ENCODE assay signal across 21 cellular contexts in genomic region chr6:85114583-85114939, GRCh38.
A peak's percentile ranks its signal among the peaks of the same experiment; 100 is the strongest.
DNase-seq lines count a peak whose midpoint lies in the region; ATAC-seq and TF ChIP-seq lines count a peak whose summit lies in the region.
"Had no signal": no experiment of that assay in that cellular context is flagged by ENCODE, and none has a peak within 500 bp of the region (broad histone marks: within the 10 kb centered on the region; RNA-seq: fewer than 3 reads in every experiment).

No MANE protein-coding gene starts in this region.

- H3K4me3 Mint-ChIP-seq in nephron = peak overlapping the region; percentile 7 to 70 (median 63)
- H3K4me3 Mint-ChIP-seq: activated naive CD4-positive, alpha-beta T cell treated with anti-CD3 and anti-CD28 coated beads, Interleukin-2, amount 10 ng/mL, durations not matched to agents 7 days and 5 days; stimulated activated naive CD8-positive, alpha-beta T cell treated with anti-CD3 and anti-CD28 coated beads, Interleukin-15, Interleukin-2, amounts not matched to agents 100 ng/mL and 50 ng/mL, for 24 hours had no signal

- intact Hi-C loops in left cardiac atrium (cut with DNase I) (no loop called here), Right ventricle myocardium inferior (cut with DNase I) (no loop called here), vagina (cut with DNase I) (no loop called here)

- ATAC-seq in left cardiac atrium (peak; percentile 7 to 36), Right ventricle myocardium inferior (no peak), thoracic aorta (ENCODE audit: insufficient number of reproducible peaks, low FRiP score, low read depth) (no peak)
- ATAC-seq: activated CD4-positive, CD25-positive, alpha-beta regulatory T cell treated with anti-CD3 and anti-CD28 coated beads, Interleukin-2, amount 50 U/mL, for 24 hours had no signal

- H3K9me3 ChIP-seq in thoracic aorta (no peaks in the 10 kb centered on the region), vagina (no peaks in the 10 kb centered on the region)
- H3K9me3 ChIP-seq: ovary had no signal

- H3K9me3 Mint-ChIP-seq in nephron = no peaks in the 10 kb centered on the region
- H3K9me3 Mint-ChIP-seq: activated naive CD4-positive, alpha-beta T cell treated with anti-CD3 and anti-CD28 coated beads, Interleukin-2, amount 10 ng/mL, durations not matched to agents 7 days and 5 days; stimulated activated naive CD8-positive, alpha-beta T cell treated with anti-CD3 and anti-CD28 coated beads, Interleukin-15, Interleukin-2, amounts not matched to agents 100 ng/mL and 50 ng/mL, for 24 hours had no signal

- H3K27ac ChIP-seq in coronary artery (no peak overlapping the region), thoracic aorta (no peak overlapping the region), vagina (no peak overlapping the region)
- H3K27ac ChIP-seq: C4-2B, ovary, skin epidermis had no signal

- peak overlapping the region; percentile 60 for H3K4me3 ChIP-seq in coronary artery
- peak overlapping the region; percentile 61 for H3K4me3 ChIP-seq in thoracic aorta
- H3K4me3 ChIP-seq in vagina = peak overlapping the region in 1 of 2 donors; percentile 1
- H3K4me3 ChIP-seq: ovary had no signal

- peaks cover 2% of the 10 kb centered on the region for H3K27me3 Mint-ChIP-seq in nephron (ENCODE audit: low read depth)
- H3K27me3 Mint-ChIP-seq: activated naive CD4-positive, alpha-beta T cell treated with anti-CD3 and anti-CD28 coated beads, Interleukin-2, amount 10 ng/mL, durations not matched to agents 7 days and 5 days; stimulated activated naive CD8-positive, alpha-beta T cell treated with anti-CD3 and anti-CD28 coated beads, Interleukin-15, Interleukin-2, amounts not matched to agents 100 ng/mL and 50 ng/mL, for 24 hours had no signal

- H3K4me1 ChIP-seq in thoracic aorta (ENCODE audit: control insufficient read depth in 1 of 2, low read depth in 2 of 2) (peaks cover 0 to 18% of the 10 kb centered on the region in 2 donors), vagina (peaks cover 9% of the 10 kb centered on the region)

- TF ChIP-seq CTCF in coronary artery (IDR thresholded peaks at IDR 0.05) = no peak
- TF ChIP-seq CTCF in nephron (IDR thresholded peaks at IDR 0.05; ENCODE audit: unreplicated experiment in 3 of 3) = no peak
- TF ChIP-seq CTCF in thoracic aorta (IDR thresholded peaks at IDR 0.05) = no peak
- no peak for TF ChIP-seq CTCF in vagina (IDR thresholded peaks at IDR 0.05)

- no peak for DNase-seq in left cardiac atrium
- DNase-seq in Right ventricle myocardium inferior (ENCODE audit: missing footprints) = no peak
- no peak for DNase-seq in coronary artery (ENCODE audit: low spot score)
- DNase-seq in thoracic aorta (ENCODE audit: low spot score) = no peak
- no peak for DNase-seq in NCI-H748 treated with DMSO at 0.1 percent for 48 hours (lab: John Stamatoyannopoulos, UW)
- no peak for DNase-seq in NCI-H748 (lab: John Stamatoyannopoulos, UW; ENCODE audit: unreplicated experiment)
- no peak for DNase-seq in vagina (ENCODE audit: extremely low spot score in 2 of 2)
- DNase-seq: activated CD8-positive, alpha-beta memory T cell treated with anti-CD3 and anti-CD28 coated beads for 24 hours; activated naive CD4-positive, alpha-beta T cell treated with anti-CD3 and anti-CD28 coated beads, Interleukin-2, amount 10 ng/mL, durations not matched to agents 7 days and 5 days; activated T-cell treated with anti-CD3 and anti-CD28 coated beads, Interleukin-2, amount 50 U/mL, for 48 hours; aorta; islet precursor cell; NCI-H2171 treated with DMSO at 0.1 percent for 48 hours; NCI-H526 treated with DMSO at 0.1 percent for 48 hours; SW 1271 had no signal

- peak overlapping the region in 1 of 3 experiments; percentile 13 for H3K27ac Mint-ChIP-seq in nephron
- H3K27ac Mint-ChIP-seq: activated naive CD4-positive, alpha-beta T cell treated with anti-CD3 and anti-CD28 coated beads, Interleukin-2, amount 10 ng/mL, durations not matched to agents 7 days and 5 days; stimulated activated naive CD8-positive, alpha-beta T cell treated with anti-CD3 and anti-CD28 coated beads, Interleukin-15, Interleukin-2, amounts not matched to agents 100 ng/mL and 50 ng/mL, for 24 hours had no signal

- no peaks in the 10 kb centered on the region for H3K36me3 Mint-ChIP-seq in nephron (ENCODE audit: low read depth)
- H3K36me3 Mint-ChIP-seq: activated naive CD4-positive, alpha-beta T cell treated with anti-CD3 and anti-CD28 coated beads, Interleukin-2, amount 10 ng/mL, durations not matched to agents 7 days and 5 days had no signal

- TF ChIP-seq POLR2A in vagina (IDR thresholded peaks at IDR 0.05) = no peak

- peaks cover 30% of the 10 kb centered on the region for H3K4me1 Mint-ChIP-seq in nephron
- H3K4me1 Mint-ChIP-seq: activated naive CD4-positive, alpha-beta T cell treated with anti-CD3 and anti-CD28 coated beads, Interleukin-2, amount 10 ng/mL, durations not matched to agents 7 days and 5 days had no signal

- H3K36me3 ChIP-seq in thoracic aorta = no peaks in the 10 kb centered on the region
- H3K36me3 ChIP-seq in vagina = no peaks in the 10 kb centered on the region
- H3K36me3 ChIP-seq: ovary had no signal

- H3K27me3 ChIP-seq in thoracic aorta (replicated peaks; ENCODE audit: insufficient read depth) (no peaks in the 10 kb centered on the region), vagina (no peaks in the 10 kb centered on the region)
- H3K27me3 ChIP-seq: ovary had no signal

Comparison
In these comparisons a context has a peak if more than half of its experiments do, and no peak if none do; other contexts are left out.
1. ATAC-seq: peak in left cardiac atrium (2 of 2); none in Right ventricle myocardium inferior (single experiment) and thoracic aorta (single experiment).